ENCODE assay signal across 15 cellular contexts in the genomic region with DNA sequence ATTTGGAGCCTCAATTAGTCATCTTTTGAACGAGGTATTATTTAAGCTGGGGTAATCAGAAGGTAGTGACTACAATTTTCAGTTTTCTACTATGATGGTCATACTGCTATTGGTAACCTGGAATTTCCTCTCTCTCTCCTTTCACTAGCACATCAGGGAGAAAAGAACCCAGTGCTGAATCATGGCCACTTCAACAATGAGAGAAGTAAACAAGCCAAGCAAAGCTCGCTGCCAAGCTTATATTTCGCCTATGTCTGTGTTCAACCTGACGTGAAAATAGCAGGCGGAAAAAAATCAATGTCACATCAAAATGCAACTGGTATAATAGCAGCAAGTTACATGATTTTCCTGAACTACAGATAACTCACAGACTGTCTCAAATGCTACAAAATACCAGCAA. TPM values are rescaled to one million over a fixed set of nuclear protein-coding genes. Genes with fewer than 3 reads are reported as not detected.
DNase-seq lines count a peak whose midpoint lies in the region; ATAC-seq, FAIRE-seq and TF ChIP-seq lines count a peak whose summit lies in the region.
"Had no signal": no experiment of that assay in that cellular context is flagged by ENCODE, and none has a peak within 500 bp of the region (broad histone marks: within the 10 kb centered on the region; RNA-seq: fewer than 3 reads in every experiment).

No MANE protein-coding gene starts in this region.

- no peaks in the 10 kb centered on the region for H3K4me1 Mint-ChIP-seq in activated naive CD8-positive, alpha-beta T cell treated with anti-CD3 and anti-CD28 coated beads for 36 hours
- H3K4me1 Mint-ChIP-seq: activated CD4-positive, alpha-beta T cell treated with anti-CD3 and anti-CD28 coated beads for 36 hours had no signal

- H3K9me3 ChIP-seq in adipocyte (ENCODE audit: control insufficient read depth, low read length) = no peaks in the 10 kb centered on the region
- H3K9me3 ChIP-seq in keratinocyte (ENCODE audit: control insufficient read depth, low read depth, low read length) = no peaks in the 10 kb centered on the region
- no peaks in the 10 kb centered on the region for H3K9me3 ChIP-seq in suprapubic skin
- H3K9me3 ChIP-seq: heart left ventricle, vagina had no signal

- peak; percentile 56 for DNase-seq in AG08396 (ENCODE audit: low spot score)
- DNase-seq in NCI-H128 (lab: John Stamatoyannopoulos, UW; ENCODE audit: unreplicated experiment) = peak; percentile 47
- peak; percentile 25 for DNase-seq in adipocyte (ENCODE audit: low read depth)
- no peak for DNase-seq in keratinocyte (ENCODE audit: low read depth, low spot score)
- DNase-seq in RKO (ENCODE audit: low spot score) = no peak
- DNase-seq in suprapubic skin (ENCODE audit: low spot score in 2 of 2) = no peak
- no peak for DNase-seq in activated naive CD8-positive, alpha-beta T cell treated with anti-CD3 and anti-CD28 coated beads for 36 hours
- DNase-seq: activated CD4-positive, alpha-beta T cell treated with anti-CD3 and anti-CD28 coated beads for 36 hours; activated T-cell treated with anti-CD3 and anti-CD28 coated beads, Interleukin-2, amount 50 U/mL, for 1 hour; effector memory CD8-positive, alpha-beta T cell; heart left ventricle; stimulated activated CD4-positive, alpha-beta T cell treated with anti-CD3 and anti-CD28 coated beads, Interleukin-15, amount 100 ng/mL, for 24 hours had no signal

- H3K4me3 ChIP-seq in adipocyte (ENCODE audit: low read length) (no peak overlapping the region), keratinocyte (ENCODE audit: control insufficient read depth in 2 of 3, extremely low read depth in 1 of 3, insufficient read depth in 2 of 3, low read depth in 1 of 3, low read length in 3 of 3) (no peak overlapping the region), suprapubic skin (no peak overlapping the region)
- H3K4me3 ChIP-seq: heart left ventricle, vagina had no signal

- no peak for TF ChIP-seq POLR2A in suprapubic skin (IDR thresholded peaks at IDR 0.05)

- peaks cover 3% of the 10 kb centered on the region for H3K4me1 ChIP-seq in adipocyte (ENCODE audit: control insufficient read depth, insufficient read depth, low read length)
- H3K4me1 ChIP-seq in keratinocyte (ENCODE audit: control insufficient read depth, extremely low read depth, insufficient read depth, low read length) = peaks cover 24% of the 10 kb centered on the region
- H3K4me1 ChIP-seq in suprapubic skin = no peaks in the 10 kb centered on the region

- H3K27ac Mint-ChIP-seq in activated naive CD8-positive, alpha-beta T cell treated with anti-CD3 and anti-CD28 coated beads for 36 hours = no peak overlapping the region
- H3K27ac Mint-ChIP-seq: activated CD4-positive, alpha-beta T cell treated with anti-CD3 and anti-CD28 coated beads for 36 hours; effector memory CD8-positive, alpha-beta T cell had no signal

- peaks cover 54% of the 10 kb centered on the region for H3K79me2 ChIP-seq in keratinocyte (ENCODE audit: control insufficient read depth, insufficient read depth, low read length)

- no peak for TF ChIP-seq EP300 in suprapubic skin (IDR thresholded peaks at IDR 0.05)

- peak; percentile 20 for FAIRE-seq in keratinocyte (lab: Jason Lieb, UNC)

- H3K27ac ChIP-seq in keratinocyte (ENCODE audit: control insufficient read depth, insufficient read depth, low read length) (no peak overlapping the region), suprapubic skin (no peak overlapping the region)
- H3K27ac ChIP-seq: vagina had no signal

- H3K27me3 Mint-ChIP-seq in activated naive CD8-positive, alpha-beta T cell treated with anti-CD3 and anti-CD28 coated beads for 36 hours = no peaks in the 10 kb centered on the region

- H2AFZ ChIP-seq in keratinocyte (ENCODE audit: control insufficient read depth, low read length) = no peak overlapping the region

- no peak for TF ChIP-seq CTCF in keratinocyte (optimal IDR thresholded peaks at IDR 0.05 in 1 of 3, IDR thresholded peaks at IDR 0.05 in 1 of 3, conservative IDR thresholded peaks at IDR 0.05 in 1 of 3; ENCODE audit: extremely low read depth in 1 of 3, insufficient read depth in 2 of 3, low read length in 3 of 3)
- TF ChIP-seq CTCF in suprapubic skin (IDR thresholded peaks at IDR 0.05) = no peak

- H4K20me1 ChIP-seq in keratinocyte (ENCODE audit: control insufficient read depth, extremely low read depth, insufficient read depth, low read length) = no peaks in the 10 kb centered on the region

- dilution Hi-C loops in keratinocyte (cut with MboI; ENCODE audit: extremely low pct_ligation_motif_present, low sequenced_read_pairs) = no loop called here

- no peak overlapping the region for H3K4me3 Mint-ChIP-seq in activated naive CD8-positive, alpha-beta T cell treated with anti-CD3 and anti-CD28 coated beads for 36 hours
- H3K4me3 Mint-ChIP-seq: activated CD4-positive, alpha-beta T cell treated with anti-CD3 and anti-CD28 coated beads for 36 hours; effector memory CD8-positive, alpha-beta T cell had no signal

- H3K4me2 ChIP-seq in keratinocyte (ENCODE audit: control insufficient read depth, extremely low read depth, insufficient read depth, low read depth, low read length) = no peak overlapping the region

- H3K27me3 ChIP-seq in adipocyte (replicated peaks; ENCODE audit: control insufficient read depth, insufficient read depth, low read length) (no peaks in the 10 kb centered on the region), keratinocyte (ENCODE audit: control insufficient read depth, extremely low read depth, insufficient read depth, low read length) (no peaks in the 10 kb centered on the region), suprapubic skin (no peaks in the 10 kb centered on the region)
- H3K27me3 ChIP-seq: heart left ventricle, vagina had no signal

- no peak for ATAC-seq in HG02884 (IDR thresholded peaks at IDR 0.05; ENCODE audit: unreplicated experiment)
- ATAC-seq: activated CD4-positive, alpha-beta T cell treated with anti-CD3 and anti-CD28 coated beads for 36 hours; effector memory CD8-positive, alpha-beta T cell had no signal

- H3K36me3 Mint-ChIP-seq in activated naive CD8-positive, alpha-beta T cell treated with anti-CD3 and anti-CD28 coated beads for 36 hours = no peaks in the 10 kb centered on the region

- H3K9me1 ChIP-seq in keratinocyte (ENCODE audit: control insufficient read depth, extremely low read depth, insufficient read depth, low read length) = no peaks in the 10 kb centered on the region

- WGBS in suprapubic skin = 73% methylated on average over 5 of the region's 5 CpGs

- no peaks in the 10 kb centered on the region for H3K36me3 ChIP-seq in adipocyte (ENCODE audit: control insufficient read depth, insufficient read depth, low read length, severe bottlenecking)
- peaks cover 0 to 4% of the 10 kb centered on the region in 2 experiments for H3K36me3 ChIP-seq in keratinocyte (ENCODE audit: control insufficient read depth in 2 of 2, extremely low read depth in 1 of 2, insufficient read depth in 2 of 2, low read length in 2 of 2)
- no peaks in the 10 kb centered on the region for H3K36me3 ChIP-seq in suprapubic skin
- H3K36me3 ChIP-seq: vagina had no signal

- H3K9ac ChIP-seq in adipocyte (ENCODE audit: low read length) (no peak overlapping the region), keratinocyte (ENCODE audit: control insufficient read depth, extremely low read depth, insufficient read depth, low read length) (no peak overlapping the region)

- no peaks in the 10 kb centered on the region for H3K9me3 Mint-ChIP-seq in activated naive CD8-positive, alpha-beta T cell treated with anti-CD3 and anti-CD28 coated beads for 36 hours
- H3K9me3 Mint-ChIP-seq: effector memory CD8-positive, alpha-beta T cell had no signal

RNA-seq across cellular contexts. Expression of a gene that starts 38.2 kb away (rescaled TPM):
- polyA plus RNA-seq in keratinocyte = 10.1 to 29.9 TPM (median 12.6 TPM) in 3 replicates
- polyA plus RNA-seq in keratinocyte (2011; ENCODE audit: low read depth) = 6.9 TPM
- 11.0 and 11.8 TPM in 2 replicates for polyA plus RNA-seq in keratinocyte (2011; cell fraction: cytosol; rRNA removed)
- polyA plus RNA-seq in keratinocyte (2011; cell fraction: nucleus; rRNA removed) = 29.0 TPM in 2 replicates
- 9.4 and 11.9 TPM in 2 replicates for polyA plus RNA-seq in keratinocyte (2012; ENCODE audit: low replicate concordance)
- polyA minus RNA-seq in keratinocyte = 52.0 to 245 TPM (median 102 TPM) in 3 replicates
- 75.4 TPM for polyA minus RNA-seq in keratinocyte (2011; cell fraction: cytosol; rRNA and poly(A)+ RNA removed)
- 104 and 146 TPM in 2 replicates for polyA minus RNA-seq in keratinocyte (2011; cell fraction: nucleus; rRNA and poly(A)+ RNA removed)
- total RNA-seq in suprapubic skin = 100 to 1,000 TPM in 2 of 4 donors, 10 to 100 TPM in 2; 49.3 to 143 (median 95.2) TPM
- total RNA-seq in activated naive CD8-positive, alpha-beta T cell treated with anti-CD3 and anti-CD28 coated beads for 36 hours = under 1 TPM; 0.10 to 0.42 TPM
- total RNA-seq: OCI-LY7 had no signal

Comparison
In these comparisons a context has a peak if more than half of its experiments do, and no peak if none do; other contexts are left out.
1. DNase-seq: peak in AG08396 (single experiment), NCI-H128 (single experiment) and adipocyte (single experiment); none in keratinocyte (single experiment), RKO (single experiment), suprapubic skin (0 of 2) and activated naive CD8-positive, alpha-beta T cell treated with anti-CD3 and anti-CD28 coated beads for 36 hours (single experiment).
2. RNA of a gene that starts 38.2 kb away (total RNA-seq): 49.3 to 143 TPM in suprapubic skin; 0.10 to 0.42 TPM in activated naive CD8-positive, alpha-beta T cell treated with anti-CD3 and anti-CD28 coated beads for 36 hours; every median in the first group is over 10 times any median in the second.